21 cellular contexts compared by ENCODE assay signal in genomic region chr1:187627516-187627915, GRCh38.
DNase-seq lines count a peak whose midpoint lies in the region; TF ChIP-seq lines count a peak whose summit lies in the region.
"Had no signal": no experiment of that assay in that cellular context is flagged by ENCODE, and none has a peak within 500 bp of the region (broad histone marks: within the 10 kb centered on the region; RNA-seq: fewer than 3 reads in every experiment).

No MANE protein-coding gene starts in this region.

- H3K4me1 Mint-ChIP-seq in progenitor cell of endocrine pancreas (ENCODE audit: low read depth): peaks cover 15% of the 10 kb centered on the region
- H3K4me1 Mint-ChIP-seq: CD14-positive monocyte; CD4-positive, alpha-beta memory T cell; CD4-positive, CD25-positive, alpha-beta regulatory T cell; CD8-positive, alpha-beta memory T cell had no signal

- H3K4me3 Mint-ChIP-seq in progenitor cell of endocrine pancreas (ENCODE audit: low read depth): no peak overlapping the region
- H3K4me3 Mint-ChIP-seq: CD14-positive monocyte; CD4-positive, alpha-beta memory T cell; CD4-positive, CD25-positive, alpha-beta regulatory T cell; CD8-positive, alpha-beta memory T cell had no signal

- H3K27ac Mint-ChIP-seq in progenitor cell of endocrine pancreas: no peak overlapping the region
- H3K27ac Mint-ChIP-seq: CD14-positive monocyte; CD4-positive, alpha-beta memory T cell; CD4-positive, CD25-positive, alpha-beta regulatory T cell had no signal

- DNase-seq in LHCN-M2 (ENCODE audit: low read depth) (peak; percentile 28), myocyte (ENCODE audit: low read depth) (peak; percentile 53), progenitor cell of endocrine pancreas (ENCODE audit: low spot score, unreplicated experiment) (no peak), cerebellar nuclear complex (lab: John Stamatoyannopoulos, UW) (no peak)
- no peak for DNase-seq in activated CD4-positive, CD25-positive, alpha-beta regulatory T cell treated with anti-CD3 and anti-CD28 coated beads, Interleukin-2, amount 50 U/mL, for 72 hours
- DNase-seq: 8988T; ACHN; BE2C; C1 segment of cervical spinal cord; CD4-positive, alpha-beta memory T cell; CD4-positive, CD25-positive, alpha-beta regulatory T cell; CD8-positive, alpha-beta memory T cell; COR-L47; DMS 273 treated with DMSO at 0.1 percent for 48 hours; DMS153; DMS53; DMS79; DND-41; EL; GDM1 had no signal

- H3K36me3 Mint-ChIP-seq in progenitor cell of endocrine pancreas (ENCODE audit: insufficient read depth): no peaks in the 10 kb centered on the region
- H3K36me3 Mint-ChIP-seq: CD14-positive monocyte; CD4-positive, alpha-beta memory T cell; CD4-positive, CD25-positive, alpha-beta regulatory T cell; CD8-positive, alpha-beta memory T cell had no signal

- TF ChIP-seq CTCF in progenitor cell of endocrine pancreas (IDR thresholded peaks at IDR 0.05; ENCODE audit: unreplicated experiment): no peak

- no peaks in the 10 kb centered on the region for H3K27me3 Mint-ChIP-seq in progenitor cell of endocrine pancreas
- H3K27me3 Mint-ChIP-seq: CD4-positive, alpha-beta memory T cell; CD4-positive, CD25-positive, alpha-beta regulatory T cell; CD8-positive, alpha-beta memory T cell had no signal

- peaks cover 15% of the 10 kb centered on the region for H3K9me3 Mint-ChIP-seq in progenitor cell of endocrine pancreas (ENCODE audit: low read depth)

Comparison
In these comparisons a context has a peak if more than half of its experiments do, and no peak if none do; other contexts are left out.
1. DNase-seq: peak in LHCN-M2 (single experiment) and myocyte (single experiment); none in progenitor cell of endocrine pancreas (single experiment), activated CD4-positive, CD25-positive, alpha-beta regulatory T cell treated with anti-CD3 and anti-CD28 coated beads, Interleukin-2, amount 50 U/mL, for 72 hours (single experiment) and cerebellar nuclear complex (0 of 2).